8 cellular contexts compared by ENCODE assay signal in the genomic region with DNA sequence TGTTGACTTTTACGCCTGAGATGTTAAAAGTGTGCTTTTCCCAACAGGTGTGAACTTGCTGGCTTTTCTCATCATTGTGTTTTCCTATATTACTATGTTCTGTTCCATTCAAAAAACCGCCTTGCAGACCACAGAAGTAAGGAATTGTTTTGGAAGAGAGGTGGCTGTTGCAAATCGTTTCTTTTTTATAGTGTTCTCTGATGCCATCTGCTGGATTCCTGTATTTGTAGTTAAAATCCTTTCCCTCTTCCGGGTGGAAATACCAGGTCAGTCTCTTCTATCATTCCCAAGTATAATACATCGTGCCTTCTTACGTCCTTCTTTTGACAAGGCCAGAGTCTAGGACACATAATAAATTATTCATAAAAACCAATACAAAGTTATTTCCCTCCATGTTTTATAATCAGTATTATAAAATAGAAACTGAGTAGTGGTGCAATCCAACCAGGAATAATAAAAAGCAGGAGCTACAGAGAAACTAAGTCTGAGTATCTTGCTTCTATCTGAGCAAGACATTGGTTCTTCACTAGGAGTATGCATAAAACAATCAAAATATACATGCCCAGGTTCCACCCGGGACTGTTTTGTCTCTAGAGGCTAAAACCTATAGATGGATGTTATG. TPM values are rescaled to one million over a fixed set of nuclear protein-coding genes. Genes with fewer than 3 reads are reported as not detected.
DNase-seq lines count a peak whose midpoint lies in the region; ATAC-seq and TF ChIP-seq lines count a peak whose summit lies in the region.

No MANE protein-coding gene starts in this region.

- peaks cover 3% of the 10 kb centered on the region for H3K4me1 ChIP-seq in mucosa of descending colon (ENCODE audit: low read depth)

- peak; percentile 8 for DNase-seq in COR-L47 (lab: John Stamatoyannopoulos, UW)
- peak; percentile 16 for DNase-seq in NB4 (ENCODE audit: low read depth)
- peak; percentile 70 to 71 for DNase-seq in cardiac fibroblast (ENCODE audit: low read depth in 2 of 2)
- peak in 1 of 3 donors; percentile 14 for DNase-seq in mucosa of descending colon
- DNase-seq in GF-D8 (lab: John Stamatoyannopoulos, UW) = no peak
- no peak for DNase-seq in NOMO-1 (lab: John Stamatoyannopoulos, UW; ENCODE audit: unreplicated experiment in 2 of 2)

- no peak overlapping the region for H3K4me3 ChIP-seq in NB4 (ENCODE audit: low read depth, low read length)
- H3K4me3 ChIP-seq in cardiac fibroblast (replicated peaks in 1 of 2; ENCODE audit: low read depth in 2 of 2, low read length in 2 of 2) = no peak overlapping the region
- no peak overlapping the region for H3K4me3 ChIP-seq in mucosa of descending colon

- ATAC-seq in mucosa of descending colon (peak; percentile 50), HG03378 (IDR thresholded peaks at IDR 0.05; ENCODE audit: unreplicated experiment) (no peak), GM19324 (IDR thresholded peaks at IDR 0.05; ENCODE audit: low FRiP score, unreplicated experiment) (no peak)

- H3K9me3 ChIP-seq in mucosa of descending colon = no peaks in the 10 kb centered on the region

- intact Hi-C loops in mucosa of descending colon (cut with DNase I, micrococcal nuclease) = no loop called here

- H3K36me3 ChIP-seq in mucosa of descending colon (ENCODE audit: low read depth) = no peaks in the 10 kb centered on the region

- TF ChIP-seq CTCF in NB4 (IDR thresholded peaks at IDR 0.05; ENCODE audit: low read depth, low read length) = peak; percentile 2
- peak; percentile 50 for TF ChIP-seq CTCF in cardiac fibroblast (IDR thresholded peaks at IDR 0.05; ENCODE audit: low read depth, low read length)
- no peak for TF ChIP-seq CTCF in mucosa of descending colon (IDR thresholded peaks at IDR 0.05)

- TF ChIP-seq POLR2A in NB4 (IDR thresholded peaks at IDR 0.05; ENCODE audit: extremely low read depth, insufficient read length) = no peak

RNA-seq across cellular contexts. Expression of a gene that starts 57.9 kb away (rescaled TPM):
- total RNA-seq in mucosa of descending colon = not detected

Comparison
In these comparisons a context has a peak if more than half of its experiments do, and no peak if none do; other contexts are left out.
1. DNase-seq: peak in COR-L47 (single experiment), NB4 (single experiment) and cardiac fibroblast (2 of 2); none in GF-D8 (single experiment) and NOMO-1 (0 of 2).